In genomic region chr4:6641971-6642320, GRCh38 we compare ENCODE assay signal across 9 cellular contexts. TPM values are rescaled to one million over a fixed set of nuclear protein-coding genes. Genes with fewer than 3 reads are reported as not detected.
DNase-seq lines count a peak whose midpoint lies in the region; ATAC-seq, FAIRE-seq and TF ChIP-seq lines count a peak whose summit lies in the region.
"Had no signal": no experiment of that assay in that cellular context is flagged by ENCODE, and none has a peak within 500 bp of the region (broad histone marks: within the 10 kb centered on the region; RNA-seq: fewer than 3 reads in every experiment).

No MANE protein-coding gene starts in this region.

- H3K27me3 Mint-ChIP-seq in naive B cell: no peaks in the 10 kb centered on the region

- TF ChIP-seq CTCF in AG04450 (IDR thresholded peaks at IDR 0.05; ENCODE audit: low read depth, low read length): no peak
- TF ChIP-seq CTCF in coronary artery (IDR thresholded peaks at IDR 0.05): no peak

- DNase-seq in AG04450 (ENCODE audit: low read depth, low spot score) (no peak), coronary artery (ENCODE audit: low spot score) (no peak), naive B cell (no peak), Ammon's horn (ENCODE audit: low spot score) (no peak), inferior parietal cortex (ENCODE audit: extremely low spot score) (no peak), H54 (ENCODE audit: insufficient read length, low spot score) (no peak), HT-29 (ENCODE audit: low spot score) (no peak)
- DNase-seq: islet precursor cell had no signal

- H3K27ac Mint-ChIP-seq in naive B cell: peak overlapping the region; percentile 99 to 100 (median 100)

- TF ChIP-seq POLR2A in H54 (IDR thresholded peaks at IDR 0.05; ENCODE audit: low read depth, low read length): no peak

- H3K4me1 Mint-ChIP-seq in naive B cell: peaks cover 34 to 38% (median 35%) of the 10 kb centered on the region in 3 donors

- peak overlapping the region; percentile 98 to 100 (median 100) for H3K4me3 Mint-ChIP-seq in naive B cell

- peak overlapping the region; percentile 73 for H3K4me3 ChIP-seq in AG04450 (ENCODE audit: low read depth, low read length)
- peak overlapping the region; percentile 86 for H3K4me3 ChIP-seq in coronary artery

- H3K9me3 Mint-ChIP-seq in naive B cell: no peaks in the 10 kb centered on the region

- POLR2A ChIA-PET in AG04450 (lab: Yijun Ruan, JAX): interaction anchor here (1.0 to 2.9 kb wide), 3 partner anchors 17 to 68 kb away, joined by 3 to 20 read pairs (median 10); partner anchors contain the start of gene MRFAP1L1

- no peak overlapping the region for H3K27ac ChIP-seq in AG04450 (ENCODE audit: low read depth, low read length)
- H3K27ac ChIP-seq in KOPT-K1 (ENCODE audit: low read depth, low read length, poor library complexity, severe bottlenecking): peak overlapping the region; percentile 91
- peak overlapping the region; percentile 77 to 98 for H3K27ac ChIP-seq in coronary artery

- no peak for FAIRE-seq in H54 (lab: Jason Lieb, UNC)

- H3K36me3 Mint-ChIP-seq in naive B cell: peaks cover 24% of the 10 kb centered on the region in 2 donors

- no peak for ATAC-seq in naive B cell (ENCODE audit: low read depth in 2 of 2)

- peaks cover 32% of the 10 kb centered on the region for H3K36me3 ChIP-seq in KOPT-K1 (ENCODE audit: insufficient read depth, low read length)

- no peaks in the 10 kb centered on the region for H3K27me3 ChIP-seq in AG04450 (ENCODE audit: control insufficient read depth, insufficient read depth, low read length)

- CTCF ChIA-PET in AG04450 (lab: Charles Lee): interaction anchor here (0.6 to 1.2 kb wide), 2 partner anchors 73 to 232 kb away, joined by 3 to 8 read pairs; no protein-coding TSS in a partner anchor

- H3K9me3 ChIP-seq in AG04450 (ENCODE audit: control insufficient read depth, insufficient read depth, low read length) (peaks cover 6% of the 10 kb centered on the region; the same call in 1 of the 2 replicates), KOPT-K1 (ENCODE audit: insufficient read depth, low read length, poor library complexity, severe bottlenecking) (no peaks in the 10 kb centered on the region)

RNA-seq across cellular contexts. Expression of gene MRFAP1, which starts 1.5 kb away (rescaled TPM):
- polyA plus RNA-seq in AG04450 (2011; rRNA removed): 252 and 298 TPM in 2 replicates
- polyA minus RNA-seq in AG04450 (2011; rRNA and poly(A)+ RNA removed): 34.2 and 41.6 TPM in 2 replicates
- polyA plus RNA-seq in naive B cell (ENCODE audit: low read depth in 6 of 6): 100 to 1,000 TPM; 156 to 214 (median 164) TPM
- 92.4 and 106 TPM in 2 replicates for total RNA-seq in HT-29 (2014; rRNA removed; shearing (Covaris generic))

RNA-seq across cellular contexts. Expression of gene S100P, which starts 51.7 kb away (rescaled TPM):
- polyA plus RNA-seq in AG04450 (2011; rRNA removed) (0.40 TPM in 1 of 2 replicates, not detected in the other), naive B cell (ENCODE audit: low read depth in 6 of 6) (1 to 10 TPM in 1 of 6 donors, not detected in 5; 2.5 TPM)
- not detected in 2 replicates for polyA minus RNA-seq in AG04450 (2011; rRNA and poly(A)+ RNA removed)
- 412 and 628 TPM in 2 replicates for total RNA-seq in HT-29 (2014; rRNA removed; shearing (Covaris generic))
